ENCODE assay signal across 19 cellular contexts in the genomic region with DNA sequence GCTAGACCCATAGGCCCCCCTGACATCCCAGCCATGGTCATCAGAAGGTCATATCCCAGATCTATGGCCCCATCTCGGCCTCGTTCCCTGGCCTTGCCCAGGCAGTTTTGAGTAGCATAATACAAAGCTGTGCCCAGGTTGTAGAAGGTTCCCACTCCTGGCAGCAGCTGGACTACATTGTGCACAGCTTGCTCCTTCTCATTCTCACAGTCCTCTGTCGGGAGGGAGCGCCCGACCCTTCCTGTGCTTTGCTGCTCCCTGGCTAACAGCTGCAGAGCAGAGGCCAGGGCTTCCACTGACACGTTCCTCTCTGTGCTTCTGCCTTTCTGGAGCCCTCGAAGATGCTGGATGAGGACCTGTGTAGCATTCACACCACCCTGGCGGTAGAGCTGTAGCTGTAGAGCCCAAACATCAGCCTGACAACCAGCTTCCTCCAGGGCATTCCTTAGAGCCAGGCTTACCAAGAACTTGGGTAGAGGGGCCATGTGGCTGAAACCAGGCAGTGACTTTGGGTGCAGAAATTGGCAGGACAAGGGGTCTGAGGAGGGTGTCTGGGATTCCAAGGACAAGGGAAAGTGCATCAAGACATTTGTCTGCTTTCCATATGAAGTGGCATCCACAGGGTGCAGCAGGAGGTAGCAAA. TPM values are rescaled to one million over a fixed set of nuclear protein-coding genes. Genes with fewer than 3 reads are reported as not detected.
DNase-seq lines count a peak whose midpoint lies in the region; ATAC-seq and TF ChIP-seq lines count a peak whose summit lies in the region.
"Had no signal": no experiment of that assay in that cellular context is flagged by ENCODE, and none has a peak within 500 bp of the region (broad histone marks: within the 10 kb centered on the region; RNA-seq: fewer than 3 reads in every experiment).

No MANE protein-coding gene starts in this region.

- no peak for DNase-seq in activated naive CD4-positive, alpha-beta T cell (lab: John Stamatoyannopoulos, UW)
- peak; percentile 43 for DNase-seq in endodermal cell
- DNase-seq in GM19238 (ENCODE audit: insufficient read length, low spot score): no peak
- DNase-seq in colonic mucosa: no peak
- DNase-seq: COR-L47; HCEC 1CT; head of caudate nucleus; NCI-H187 treated with DMSO at 0.1 percent for 48 hours; NK-92 treated with Interleukin-12 subunit alpha and Interleukin-12 subunit beta, amount 100 ng/mL, for 24 hours; psoas muscle; stimulated activated CD4-positive, alpha-beta T cell treated with anti-CD3 and anti-CD28 coated beads, Interleukin-4, amount 100 ng/mL, for 1 hour; SW 1271 had no signal

- H3K36me3 ChIP-seq in SU-DHL-6 (ENCODE audit: low read length) (no peaks in the 10 kb centered on the region), endodermal cell (ENCODE audit: control insufficient read depth, insufficient read depth, low read length) (no peaks in the 10 kb centered on the region), colonic mucosa (no peaks in the 10 kb centered on the region)

- intact Hi-C loops in colonic mucosa (cut with DNase I): loop anchor here (5.0 kb wide), 1 partner anchor 86 kb away; a partner anchor contains a TSS

- no peaks in the 10 kb centered on the region for H3K36me3 Mint-ChIP-seq in activated naive CD4-positive, alpha-beta T cell treated with anti-CD3 and anti-CD28 coated beads, Interleukin-2, amount 50 U/mL, for 24 hours
- no peaks in the 10 kb centered on the region for H3K36me3 Mint-ChIP-seq in endodermal cell (ENCODE audit: low read depth)
- H3K36me3 Mint-ChIP-seq in stimulated activated memory B cell treated with anti-CD40 and anti-IgM and Interleukin-4, amounts not matched to agents 10 μg/mL and 1 μg/mL and 100 μg/mL, for 72 hours: no peaks in the 10 kb centered on the region

- no peaks in the 10 kb centered on the region for H3K4me1 ChIP-seq in endodermal cell (ENCODE audit: control insufficient read depth, insufficient read depth, low read length)
- peaks cover 5% of the 10 kb centered on the region for H3K4me1 ChIP-seq in colonic mucosa

- no peak for ATAC-seq in stimulated activated memory B cell treated with anti-CD40 and anti-IgM and Interleukin-4, amounts not matched to agents 10 μg/mL and 1 μg/mL and 100 μg/mL, for 72 hours
- ATAC-seq in HG03442 (IDR thresholded peaks at IDR 0.05; ENCODE audit: unreplicated experiment): no peak
- ATAC-seq: psoas muscle had no signal

- H3K4me2 ChIP-seq in SU-DHL-6 (ENCODE audit: low read depth, low read length, poor library complexity, severe bottlenecking): peak overlapping the region; percentile 84

- no peaks in the 10 kb centered on the region for H3K9me2 ChIP-seq in SU-DHL-6 (replicated peaks; ENCODE audit: insufficient read depth, low read length)

- H3K9me3 Mint-ChIP-seq in activated naive CD4-positive, alpha-beta T cell treated with anti-CD3 and anti-CD28 coated beads, Interleukin-2, amount 50 U/mL, for 24 hours: no peaks in the 10 kb centered on the region
- H3K9me3 Mint-ChIP-seq in endodermal cell: no peaks in the 10 kb centered on the region
- H3K9me3 Mint-ChIP-seq in stimulated activated memory B cell treated with anti-CD40 and anti-IgM and Interleukin-4, amounts not matched to agents 10 μg/mL and 1 μg/mL and 100 μg/mL, for 72 hours: no peaks in the 10 kb centered on the region

- peaks cover 18% of the 10 kb centered on the region for H3F3A ChIP-seq in SU-DHL-6 (ENCODE audit: insufficient read depth)

- H3K27me3 Mint-ChIP-seq in activated naive CD4-positive, alpha-beta T cell treated with anti-CD3 and anti-CD28 coated beads, Interleukin-2, amount 50 U/mL, for 24 hours: no peaks in the 10 kb centered on the region
- H3K27me3 Mint-ChIP-seq in endodermal cell (ENCODE audit: insufficient read depth): peaks cover 29% of the 10 kb centered on the region
- H3K27me3 Mint-ChIP-seq in stimulated activated memory B cell treated with anti-CD40 and anti-IgM and Interleukin-4, amounts not matched to agents 10 μg/mL and 1 μg/mL and 100 μg/mL, for 72 hours: no peaks in the 10 kb centered on the region

- no peak overlapping the region for H2AFZ ChIP-seq in SU-DHL-6 (ENCODE audit: low read depth, low read length, severe bottlenecking)

- H3K9me3 ChIP-seq in SU-DHL-6 (ENCODE audit: insufficient read depth, low read length) (no peaks in the 10 kb centered on the region), endodermal cell (ENCODE audit: control insufficient read depth, low read length) (no peaks in the 10 kb centered on the region), colonic mucosa (no peaks in the 10 kb centered on the region)
- H3K9me3 ChIP-seq: psoas muscle had no signal

- H3K4me3 ChIP-seq in SU-DHL-6 (ENCODE audit: insufficient read depth, low read length, poor library complexity, severe bottlenecking): no peak overlapping the region
- no peak overlapping the region for H3K4me3 ChIP-seq in endodermal cell (ENCODE audit: low read length)
- H3K4me3 ChIP-seq in colonic mucosa: no peak overlapping the region

- H4K20me1 ChIP-seq in SU-DHL-6 (ENCODE audit: low read depth, low read length): no peaks in the 10 kb centered on the region

- no peaks in the 10 kb centered on the region for H3K27me3 ChIP-seq in SU-DHL-6 (ENCODE audit: low read length)
- H3K27me3 ChIP-seq in endodermal cell (ENCODE audit: control insufficient read depth, insufficient read depth, low read length, poor library complexity, severe bottlenecking): no peaks in the 10 kb centered on the region
- H3K27me3 ChIP-seq in colonic mucosa: no peaks in the 10 kb centered on the region

- H3K4me3 Mint-ChIP-seq in activated naive CD4-positive, alpha-beta T cell treated with anti-CD3 and anti-CD28 coated beads, Interleukin-2, amount 50 U/mL, for 24 hours: peak overlapping the region; percentile 94
- peak overlapping the region; percentile 88 for H3K4me3 Mint-ChIP-seq in endodermal cell
- H3K4me3 Mint-ChIP-seq in stimulated activated memory B cell treated with anti-CD40 and anti-IgM and Interleukin-4, amounts not matched to agents 10 μg/mL and 1 μg/mL and 100 μg/mL, for 72 hours: peak overlapping the region; percentile 93

- peak overlapping the region; percentile 98 for H3K27ac Mint-ChIP-seq in activated naive CD4-positive, alpha-beta T cell treated with anti-CD3 and anti-CD28 coated beads, Interleukin-2, amount 50 U/mL, for 24 hours
- peak overlapping the region; percentile 96 for H3K27ac Mint-ChIP-seq in endodermal cell
- peak overlapping the region; percentile 89 for H3K27ac Mint-ChIP-seq in stimulated activated memory B cell treated with anti-CD40 and anti-IgM and Interleukin-4, amounts not matched to agents 10 μg/mL and 1 μg/mL and 100 μg/mL, for 72 hours

- peaks cover 14% of the 10 kb centered on the region for H3K79me2 ChIP-seq in SU-DHL-6 (ENCODE audit: insufficient read depth, low read length)

- TF ChIP-seq CTCF in SU-DHL-6 (IDR thresholded peaks at IDR 0.05; ENCODE audit: insufficient read depth, low read length, poor library complexity, severe bottlenecking): no peak
- no peak for TF ChIP-seq CTCF in endodermal cell (conservative IDR thresholded peaks at IDR 0.05)
- TF ChIP-seq CTCF in colonic mucosa (IDR thresholded peaks at IDR 0.05): no peak

- H3K27ac ChIP-seq in SU-DHL-6 (ENCODE audit: low read depth, low read length) (no peak overlapping the region), endodermal cell (ENCODE audit: low read depth, low read length) (no peak overlapping the region), colonic mucosa (no peak overlapping the region)

- 81 to 88% methylated on average over 6 to 8 of the region's 8 CpGs for WGBS in endodermal cell (ENCODE audit: insufficient coverage in 1 of 2, insufficient read length in 1 of 2), 2 experiments

- peaks cover 30% of the 10 kb centered on the region for H3K4me1 Mint-ChIP-seq in activated naive CD4-positive, alpha-beta T cell treated with anti-CD3 and anti-CD28 coated beads, Interleukin-2, amount 50 U/mL, for 24 hours
- peaks cover 6% of the 10 kb centered on the region for H3K4me1 Mint-ChIP-seq in endodermal cell
- H3K4me1 Mint-ChIP-seq in stimulated activated memory B cell treated with anti-CD40 and anti-IgM and Interleukin-4, amounts not matched to agents 10 μg/mL and 1 μg/mL and 100 μg/mL, for 72 hours: peaks cover 27% of the 10 kb centered on the region

- H3K9ac ChIP-seq in SU-DHL-6 (ENCODE audit: low read length) (no peak overlapping the region), endodermal cell (ENCODE audit: extremely low read depth, low read length, poor library complexity, severe bottlenecking) (no peak overlapping the region), colonic mucosa (ENCODE audit: low read depth in 2 of 2, low read length in 2 of 2) (no peak overlapping the region)

RNA-seq across cellular contexts. Expression of a gene that starts 1.0 kb away (rescaled TPM):
- total RNA-seq in endodermal cell: not detected
- polyA plus RNA-seq in endodermal cell (2013, experiment 1 of 2): not detected
- polyA plus RNA-seq in endodermal cell (2013, experiment 2 of 2): not detected
- total RNA-seq in colonic mucosa: under 1 TPM in 1 of 2 donors, not detected in 1; 0.15 TPM
- total RNA-seq: activated CD8-positive, alpha-beta memory T cell treated with anti-CD3 and anti-CD28 coated beads for 36 hours; endothelial cell of umbilical vein; lower leg skin; psoas muscle had no signal
- polyA plus RNA-seq: endothelial cell of umbilical vein, psoas muscle had no signal

RNA-seq across cellular contexts. Expression of a gene that starts 1.7 kb away (rescaled TPM):
- total RNA-seq in endodermal cell (100 to 1,000 TPM; 107 to 112 TPM), colonic mucosa (10 to 100 TPM; 62.6 to 63.2 TPM)
- 65.9 TPM for polyA plus RNA-seq in endodermal cell (2013, experiment 1 of 2)
- polyA plus RNA-seq in endodermal cell (2013, experiment 2 of 2): 55.3 TPM

RNA-seq across cellular contexts. Expression of a gene that starts 22.9 kb away (rescaled TPM):
- total RNA-seq in endodermal cell (10 to 100 TPM in 1 of 2 donors, 1 to 10 TPM in 1; 4.6 to 10.4 TPM), colonic mucosa (under 1 TPM in 1 of 2 donors, not detected in 1; 0.27 TPM)
- polyA plus RNA-seq in endodermal cell (2013, experiment 1 of 2): 0.61 TPM
- 0.99 TPM for polyA plus RNA-seq in endodermal cell (2013, experiment 2 of 2)
- total RNA-seq: endothelial cell of umbilical vein had no signal

RNA-seq across cellular contexts. Expression of a gene that starts 27.8 kb away (rescaled TPM):
- total RNA-seq in endodermal cell: 10 to 100 TPM; 66.5 to 90.3 TPM
- polyA plus RNA-seq in endodermal cell (2013, experiment 1 of 2): 69.2 TPM
- polyA plus RNA-seq in endodermal cell (2013, experiment 2 of 2): 67.1 TPM
- 10 to 100 TPM; 48.1 to 68.0 TPM for total RNA-seq in colonic mucosa

RNA-seq across cellular contexts. Expression of a gene that starts 45.8 kb away (rescaled TPM):
- total RNA-seq in endodermal cell: 100 to 1,000 TPM; 183 to 198 TPM
- 147 TPM for polyA plus RNA-seq in endodermal cell (2013, experiment 1 of 2)
- polyA plus RNA-seq in endodermal cell (2013, experiment 2 of 2): 135 TPM
- 100 to 1,000 TPM in 1 of 2 donors, 10 to 100 TPM in 1; 76.8 to 144 TPM for total RNA-seq in colonic mucosa

Comparison
In these comparisons a context has a peak if more than half of its experiments do, and no peak if none do; other contexts are left out.
1. RNA of a gene that starts 22.9 kb away (total RNA-seq): 4.6 to 10.4 TPM in endodermal cell; 0.27 TPM in colonic mucosa; every median in the first group is over 4 times any median in the second.
2. Peak in every context shown above with its lines, with median percentiles within 50 percentile points of each other: H3K27ac Mint-ChIP-seq and H3K4me3 Mint-ChIP-seq.